Comparison of ENCODE assay signal across 12 cellular contexts in genomic region chr15:99845009-99845408, GRCh38.
DNase-seq lines count a peak whose midpoint lies in the region; ATAC-seq, FAIRE-seq and TF ChIP-seq lines count a peak whose summit lies in the region.
"Had no signal": no experiment of that assay in that cellular context is flagged by ENCODE, and none has a peak within 500 bp of the region (broad histone marks: within the 10 kb centered on the region; RNA-seq: fewer than 3 reads in every experiment).

No MANE protein-coding gene starts in this region.

- H3K27me3 Mint-ChIP-seq in activated CD8-positive, alpha-beta memory T cell treated with anti-CD3 and anti-CD28 coated beads, Interleukin-2, amount 10 ng/mL, durations not matched to agents 7 days and 5 days, result no peaks in the 10 kb centered on the region

- no peak overlapping the region for H3K27ac ChIP-seq in RWPE1
- H3K27ac ChIP-seq in pancreas, result no peak overlapping the region
- H3K27ac ChIP-seq: cardiac muscle cell, WERI-Rb-1 had no signal

- POLR2A ChIA-PET in RWPE1 (lab: Yijun Ruan, JAX; ENCODE audit: low non-redundant PET), result no interaction called here

- intact Hi-C loops in pancreas (cut with DNase I), result no loop called here

- no peak for FAIRE-seq in pancreas (lab: Jason Lieb, UNC)

- WGBS in pancreas, 2 donors, result 43 to 51% methylated on average over 3 of the region's 3 CpGs

- TF ChIP-seq CTCF in RWPE1 (conservative IDR thresholded peaks at IDR 0.05; ENCODE audit: low read depth) (no peak), pancreas (IDR thresholded peaks at IDR 0.05) (no peak), BE2C (IDR thresholded peaks at IDR 0.05; ENCODE audit: low read depth, low read length) (no peak)

- H3K9me3 ChIP-seq in pancreas (no peaks in the 10 kb centered on the region), BE2C (no peaks in the 10 kb centered on the region)
- H3K9me3 ChIP-seq: HAP-1 had no signal

- H3K9me3 Mint-ChIP-seq in activated CD8-positive, alpha-beta memory T cell treated with anti-CD3 and anti-CD28 coated beads, Interleukin-2, amount 10 ng/mL, durations not matched to agents 7 days and 5 days (ENCODE audit: low read depth), result no peaks in the 10 kb centered on the region

- H3K36me3 Mint-ChIP-seq in activated CD8-positive, alpha-beta memory T cell treated with anti-CD3 and anti-CD28 coated beads, Interleukin-2, amount 10 ng/mL, durations not matched to agents 7 days and 5 days, result peaks cover 4% of the 10 kb centered on the region

- H3K27me3 ChIP-seq in pancreas (no peaks in the 10 kb centered on the region), BE2C (no peaks in the 10 kb centered on the region)
- H3K27me3 ChIP-seq: cardiac muscle cell had no signal

- no peak overlapping the region for H3K4me3 ChIP-seq in pancreas
- no peak overlapping the region for H3K4me3 ChIP-seq in BE2C (ENCODE audit: low read depth, low read length)
- H3K4me3 ChIP-seq: cardiac muscle cell, HAP-1 had no signal

- DNase-seq in activated CD8-positive, alpha-beta memory T cell treated with anti-CD3 and anti-CD28 coated beads, Interleukin-2, amount 10 ng/mL, durations not matched to agents 7 days and 5 days, result no peak
- no peak for DNase-seq in activated CD8-positive, alpha-beta memory T cell treated with anti-CD3 and anti-CD28 coated beads, Interleukin-2, amount 50 U/mL, for 48 hours
- DNase-seq in RWPE1 (ENCODE audit: low spot score) (peak; percentile 6), pancreas (no peak), BE2C (no peak), CD1c-positive myeloid dendritic cell (ENCODE audit: extremely low spot score) (no peak), iPS-NIHi11 (ENCODE audit: low spot score) (no peak)
- DNase-seq: posterior cingulate gyrus, WERI-Rb-1 had no signal

- H3K36me3 ChIP-seq in pancreas, result no peaks in the 10 kb centered on the region
- no peaks in the 10 kb centered on the region for H3K36me3 ChIP-seq in BE2C
- H3K36me3 ChIP-seq: cardiac muscle cell, HAP-1, WERI-Rb-1 had no signal

- CTCF ChIA-PET in activated CD8-positive, alpha-beta memory T cell treated with anti-CD3 and anti-CD28 coated beads, Interleukin-2, amount 10 ng/mL, durations not matched to agents 7 days and 5 days (lab: Charles Lee), result no interaction called here
- CTCF ChIA-PET in RWPE1 (lab: Yijun Ruan, JAX), result no interaction called here

- H3K4me1 ChIP-seq in pancreas (peaks cover 0 to 5% (median 0%) of the 10 kb centered on the region in 3 donors), BE2C (no peaks in the 10 kb centered on the region)
- H3K4me1 ChIP-seq: HAP-1 had no signal

- no peak overlapping the region for H3K4me3 Mint-ChIP-seq in activated CD8-positive, alpha-beta memory T cell treated with anti-CD3 and anti-CD28 coated beads, Interleukin-2, amount 10 ng/mL, durations not matched to agents 7 days and 5 days

- peaks cover 20% of the 10 kb centered on the region for H3K4me1 Mint-ChIP-seq in activated CD8-positive, alpha-beta memory T cell treated with anti-CD3 and anti-CD28 coated beads, Interleukin-2, amount 10 ng/mL, durations not matched to agents 7 days and 5 days

- H3K27ac Mint-ChIP-seq in activated CD8-positive, alpha-beta memory T cell treated with anti-CD3 and anti-CD28 coated beads, Interleukin-2, amount 10 ng/mL, durations not matched to agents 7 days and 5 days, result no peak overlapping the region

- peak; percentile 51 for ATAC-seq in activated CD8-positive, alpha-beta memory T cell treated with anti-CD3 and anti-CD28 coated beads, Interleukin-2, amount 10 ng/mL, durations not matched to agents 7 days and 5 days
- ATAC-seq in HG02610 (IDR thresholded peaks at IDR 0.05; ENCODE audit: unreplicated experiment), result peak; percentile 82
- peak; percentile 16 to 43 (median 22) for ATAC-seq in pancreas

Comparison
In these comparisons a context has a peak if more than half of its experiments do, and no peak if none do; other contexts are left out.
1. ATAC-seq: peak in every context shown above with its lines; median percentile 82 in HG02610; 51 in activated CD8-positive, alpha-beta memory T cell treated with anti-CD3 and anti-CD28 coated beads, Interleukin-2, amount 10 ng/mL, durations not matched to agents 7 days and 5 days; 22 in pancreas.